Comparison of ENCODE assay signal across 8 cellular contexts in genomic region chrX:103215037-103215767, GRCh38. TPM values are rescaled to one million over a fixed set of nuclear protein-coding genes. Genes with fewer than 3 reads are reported as not detected.
DNase-seq lines count a peak whose midpoint lies in the region; ATAC-seq, FAIRE-seq and TF ChIP-seq lines count a peak whose summit lies in the region.

TSS of gene BEX4 (plus strand) at chrX:103215108. CDS start at chrX:103216154, 1,046 bp downstream.

- 1 to 46% (median 2%) methylated on average over 19 to 65 of the region's 67 CpGs for WGBS in adipose tissue, 3 donors
- WGBS in heart left ventricle, 4 donors = 0 to 38% (median 15%) methylated on average over 21 to 65 of the region's 67 CpGs
- 1 to 34% methylated on average over 17 to 46 of the region's 67 CpGs for WGBS in tibial nerve, 2 donors

- ATAC-seq in GM21390 (IDR thresholded peaks at IDR 0.05; ENCODE audit: unreplicated experiment) = peak; percentile 94
- ATAC-seq in heart left ventricle = peak; percentile 97 to 99 (median 98)

- TF ChIP-seq POLR2A in heart left ventricle (IDR thresholded peaks at IDR 0.05) (peak; percentile 76 to 92), tibial nerve (IDR thresholded peaks at IDR 0.05) (peak; percentile 82 to 87)

- FAIRE-seq in D721Med (lab: Jason Lieb, UNC) = no peak

- H3K9me3 ChIP-seq in HUES6 (ENCODE audit: control insufficient read depth, insufficient read depth, low read depth, low read length) = no peaks in the 10 kb centered on the region
- no peaks in the 10 kb centered on the region for H3K9me3 ChIP-seq in heart left ventricle
- H3K9me3 ChIP-seq in tibial nerve = no peaks in the 10 kb centered on the region

- peak; percentile 24 to 95 for TF ChIP-seq EP300 in tibial nerve (IDR thresholded peaks at IDR 0.05)

- H3K36me3 ChIP-seq in HUES6 (ENCODE audit: control insufficient read depth, insufficient read depth, low read length) = peaks cover 12% of the 10 kb centered on the region
- H3K36me3 ChIP-seq in heart left ventricle = no peaks in the 10 kb centered on the region
- H3K36me3 ChIP-seq in tibial nerve = no peaks in the 10 kb centered on the region

- H3K9ac ChIP-seq in HUES6 (ENCODE audit: low read length) = peak within 1 kb of the TSS; percentile 90

- peaks cover 19% of the 10 kb centered on the region for H3K4me1 ChIP-seq in HUES6 (ENCODE audit: control insufficient read depth, insufficient read depth, low read length)
- H3K4me1 ChIP-seq in heart left ventricle = peaks cover 0 to 3% (median 0%) of the 10 kb centered on the region in 12 donors
- H3K4me1 ChIP-seq in tibial nerve = no peaks in the 10 kb centered on the region

- DNase-seq in D721Med (ENCODE audit: insufficient read length, low spot score) = peak; percentile 28
- DNase-seq in T-helper 1 cell = peak; percentile 63 to 76 (median 74)
- DNase-seq in heart left ventricle = peak; percentile 83 to 91 (median 85)
- peak; percentile 94 for DNase-seq in posterior vena cava (ENCODE audit: low spot score)
- peak; percentile 58 to 78 for DNase-seq in tibial nerve (ENCODE audit: low spot score in 2 of 2)

- no peak for TF ChIP-seq CTCF in D721Med (IDR thresholded peaks at IDR 0.05; ENCODE audit: insufficient read depth, missing control alignments)
- no peak for TF ChIP-seq CTCF in heart left ventricle (IDR thresholded peaks at IDR 0.05)
- TF ChIP-seq CTCF in tibial nerve (IDR thresholded peaks at IDR 0.05) = no peak

- H3K4me3 ChIP-seq in HUES6 (ENCODE audit: low read depth, low read length) (peak within 1 kb of the TSS; percentile 83), heart left ventricle (peak within 1 kb of the TSS; percentile 58 to 96 (median 77)), tibial nerve (peak within 1 kb of the TSS; percentile 52 to 94 (median 78))

- intact Hi-C loops in heart left ventricle (cut with DNase I) = loop anchor here in 7 of 10 donors (1.0 to 10.0 kb wide), 4 partner anchors 37 to 250 kb away; partner anchors contain the start of gene TCEAL8 (in 2 of the 7)
- intact Hi-C loops in posterior vena cava (cut with DNase I) = loop anchor here (5.0 kb wide), 2 partner anchors 37 to 1997 kb away; no protein-coding TSS in a partner anchor

- H3K27me3 ChIP-seq in HUES6 (ENCODE audit: control insufficient read depth, insufficient read depth, low read length) (peaks cover 3% of the 10 kb centered on the region; the same call in 1 of the 2 replicates), heart left ventricle (peaks cover 0 to 14% (median 0%) of the 10 kb centered on the region in 9 donors), tibial nerve (peaks cover 0 to 10% of the 10 kb centered on the region in 2 donors)

- H3K27ac ChIP-seq in HUES6 (ENCODE audit: low read depth, low read length) (peak within 1 kb of the TSS; percentile 96), adipose tissue (ENCODE audit: low read depth, low read length) (no peak within 1 kb of the TSS), heart left ventricle (peak within 1 kb of the TSS; percentile 55 to 91 (median 84)), tibial nerve (peak within 1 kb of the TSS; percentile 72 to 95 (median 90))

RNA-seq across cellular contexts. Expression of gene BEX4, which starts in this region (rescaled TPM):
- polyA plus RNA-seq in adipose tissue (10 to 100 TPM; 18.1 to 51.7 (median 22.1) TPM), heart left ventricle (10 to 100 TPM; 43.6 to 57.0 TPM)
- total RNA-seq in heart left ventricle (10 to 100 TPM; 34.8 to 54.5 (median 43.1) TPM), posterior vena cava (10 to 100 TPM; 22.2 to 22.9 TPM), tibial nerve (10 to 100 TPM; 25.3 to 39.3 (median 29.7) TPM)

Comparison
In these comparisons a context has a peak if more than half of its experiments do, and no peak if none do; other contexts are left out.
1. DNase-seq: peak in every context shown above with its lines; median percentile 94 in posterior vena cava; 85 in heart left ventricle; 74 in T-helper 1 cell; 68 in tibial nerve; 28 in D721Med.